ENCODE assay signal across 7 cellular contexts in the genomic region with DNA sequence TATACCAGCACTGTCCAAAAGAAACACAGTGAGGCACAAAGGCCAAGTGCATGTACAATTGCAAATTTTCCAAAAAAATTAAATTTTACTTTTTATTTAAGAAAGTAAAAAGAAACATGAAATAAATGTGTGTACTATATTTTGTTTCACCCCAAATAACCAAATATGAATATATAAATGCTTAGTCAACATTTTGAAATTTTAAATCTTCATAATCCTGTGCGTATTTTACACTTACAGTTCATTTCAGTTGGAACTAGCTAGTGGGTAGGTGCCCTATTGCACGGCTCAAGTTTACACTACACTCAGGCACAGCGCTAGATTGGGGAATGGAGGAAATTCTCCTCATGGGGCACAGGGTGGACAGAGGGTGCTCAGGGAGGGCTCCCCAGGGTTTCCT. TPM values are rescaled to one million over a fixed set of nuclear protein-coding genes. Genes with fewer than 3 reads are reported as not detected.
A peak's percentile ranks its signal among the peaks of the same experiment; 100 is the strongest.
DNase-seq lines count a peak whose midpoint lies in the region; ATAC-seq and TF ChIP-seq lines count a peak whose summit lies in the region.
"Had no signal": no experiment of that assay in that cellular context is flagged by ENCODE, and none has a peak within 500 bp of the region (broad histone marks: within the 10 kb centered on the region; RNA-seq: fewer than 3 reads in every experiment).

No MANE protein-coding gene starts in this region.

- TF ChIP-seq EP300 in upper lobe of left lung (IDR thresholded peaks at IDR 0.05): no peak

- TF ChIP-seq POLR2A in upper lobe of left lung (IDR thresholded peaks at IDR 0.05): no peak

- DNase-seq in cardiac muscle cell (ENCODE audit: low read depth in 1 of 2, low spot score in 1 of 2) (no peak), Right ventricle myocardium superior (no peak), fibroblast of pulmonary artery (ENCODE audit: low read depth) (no peak), upper lobe of left lung (no peak)
- DNase-seq: kidney glomerular epithelial cell had no signal

- H3K27ac ChIP-seq in cardiac muscle cell: no peak overlapping the region
- peak overlapping the region in 1 of 4 donors; percentile 96 for H3K27ac ChIP-seq in upper lobe of left lung

- no peaks in the 10 kb centered on the region for H3K27me3 ChIP-seq in cardiac muscle cell
- H3K27me3 ChIP-seq in upper lobe of left lung: no peaks in the 10 kb centered on the region

- 76 to 86% methylated on average over 3 of the region's 3 CpGs for WGBS in upper lobe of left lung, 2 donors

- no peak for TF ChIP-seq CTCF in cardiac muscle cell (IDR thresholded peaks at IDR 0.05; ENCODE audit: low read depth, low read length)
- no peak for TF ChIP-seq CTCF in fibroblast of pulmonary artery (IDR thresholded peaks at IDR 0.05; ENCODE audit: low read length, missing control alignments)
- no peak for TF ChIP-seq CTCF in upper lobe of left lung (IDR thresholded peaks at IDR 0.05)

- H3K4me1 ChIP-seq in cardiac muscle cell (ENCODE audit: low read depth) (peaks cover 5% of the 10 kb centered on the region), upper lobe of left lung (peaks cover 12 to 36% (median 27%) of the 10 kb centered on the region in 4 donors)

- intact Hi-C loops in Right ventricle myocardium superior (cut with DNase I): no loop called here

- H3K4me3 ChIP-seq in cardiac muscle cell: peak overlapping the region; percentile 91
- peak overlapping the region; percentile 98 for H3K4me3 ChIP-seq in fibroblast of pulmonary artery (replicated peaks; ENCODE audit: low read depth, low read length)
- peak overlapping the region; percentile 71 to 81 (median 77) for H3K4me3 ChIP-seq in upper lobe of left lung

- H3K36me3 ChIP-seq in cardiac muscle cell: no peaks in the 10 kb centered on the region
- peaks cover 0 to 15% (median 0%) of the 10 kb centered on the region in 4 donors for H3K36me3 ChIP-seq in upper lobe of left lung

- H3K9me3 ChIP-seq in cardiac muscle cell (ENCODE audit: low read depth) (no peaks in the 10 kb centered on the region), upper lobe of left lung (no peaks in the 10 kb centered on the region)

- no peak for ATAC-seq in Right ventricle myocardium superior (ENCODE audit: poor library complexity)
- no peak for ATAC-seq in upper lobe of left lung (ENCODE audit: low FRiP score in 2 of 2)
- no peak for ATAC-seq in GM18907 (IDR thresholded peaks at IDR 0.05; ENCODE audit: unreplicated experiment)
- ATAC-seq in GM21423 (IDR thresholded peaks at IDR 0.05; ENCODE audit: unreplicated experiment): no peak

RNA-seq across cellular contexts. Expression of a gene that starts 18.0 kb away (rescaled TPM):
- total RNA-seq in cardiac muscle cell (0.14 and 1.4 TPM in 2 replicates), Right ventricle myocardium superior (9.1 TPM), upper lobe of left lung (10 to 100 TPM; 18.7 to 51.3 (median 38.0) TPM)
- polyA plus RNA-seq in cardiac muscle cell: 2.9 TPM in 1 of 2 replicates, not detected in the other

RNA-seq across cellular contexts. Expression of a gene that starts 20.3 kb away (rescaled TPM):
- total RNA-seq in cardiac muscle cell: 1.2 and 3.5 TPM in 2 replicates
- 1.9 and 3.7 TPM in 2 replicates for polyA plus RNA-seq in cardiac muscle cell
- 9.0 TPM for total RNA-seq in Right ventricle myocardium superior
- 10 to 100 TPM; 24.9 to 55.8 (median 34.6) TPM for total RNA-seq in upper lobe of left lung

RNA-seq across cellular contexts. Expression of a gene that starts 35.4 kb away (rescaled TPM):
- total RNA-seq in cardiac muscle cell (16.0 and 18.9 TPM in 2 replicates), Right ventricle myocardium superior (12.5 TPM), upper lobe of left lung (10 to 100 TPM; 17.2 to 34.6 (median 21.2) TPM)
- polyA plus RNA-seq in cardiac muscle cell: 21.2 and 27.2 TPM in 2 replicates

RNA-seq across cellular contexts. Expression of a gene that starts 39.4 kb away (rescaled TPM):
- 7.2 and 16.9 TPM in 2 replicates for total RNA-seq in cardiac muscle cell
- polyA plus RNA-seq in cardiac muscle cell: 9.7 and 13.5 TPM in 2 replicates
- 4.9 TPM for total RNA-seq in Right ventricle myocardium superior
- 10 to 100 TPM; 12.2 to 59.7 (median 26.3) TPM for total RNA-seq in upper lobe of left lung

RNA-seq across cellular contexts. Expression of a gene that starts 57.3 kb away (rescaled TPM):
- total RNA-seq in cardiac muscle cell (0.28 and 0.39 TPM in 2 replicates), Right ventricle myocardium superior (12.8 TPM), upper lobe of left lung (10 to 100 TPM; 30.1 to 71.2 (median 54.2) TPM)
- 0.53 and 1.3 TPM in 2 replicates for polyA plus RNA-seq in cardiac muscle cell
